Comparison of ENCODE assay signal across 1 cellular context in genomic region chr11:111335124-111335535, GRCh38.
TF ChIP-seq lines count a peak whose summit lies in the region.

No MANE protein-coding gene starts in this region.

TF ChIP-seq in HepG2, 621 proteins besides CTCF, POLR2A, EP300 and RAD21 (continued from another document):
- TF ChIP-seq, protein P1, sequence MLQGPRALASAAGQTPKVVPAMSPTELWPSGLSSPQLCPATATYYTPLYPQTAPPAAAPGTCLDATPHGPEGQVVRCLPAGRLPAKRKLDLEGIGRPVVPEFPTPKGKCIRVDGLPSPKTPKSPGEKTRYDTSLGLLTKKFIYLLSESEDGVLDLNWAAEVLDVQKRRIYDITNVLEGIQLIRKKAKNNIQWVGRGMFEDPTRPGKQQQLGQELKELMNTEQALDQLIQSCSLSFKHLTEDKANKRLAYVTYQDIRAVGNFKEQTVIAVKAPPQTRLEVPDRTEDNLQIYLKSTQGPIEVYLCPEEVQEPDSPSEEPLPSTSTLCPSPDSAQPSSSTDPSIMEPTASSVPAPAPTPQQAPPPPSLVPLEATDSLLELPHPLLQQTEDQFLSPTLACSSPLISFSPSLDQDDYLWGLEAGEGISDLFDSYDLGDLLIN (CRISPR knock-in tag; IDR thresholded peaks at IDR 0.05; ENCODE audit: borderline replicate concordance) = no peak
- TF ChIP-seq YY1 (IDR thresholded peaks at IDR 0.05; ENCODE audit: insufficient read depth, insufficient replicate concordance, low read depth, low read length) (no peak), ZNF512B (CRISPR knock-in tag; IDR thresholded peaks at IDR 0.05; ENCODE audit: borderline replicate concordance) (0 out of 2 replicates have a peak, but pooled peaks have one; percentile 83), SRSF1 (optimal IDR thresholded peaks at IDR 0.05; ENCODE audit: low read depth, low read length) (no peak), PITX1 (CRISPR knock-in tag; IDR thresholded peaks at IDR 0.05) (no peak), ZNF7 (CRISPR knock-in tag; IDR thresholded peaks at IDR 0.05) (no peak), ZNF781 (CRISPR knock-in tag; IDR thresholded peaks at IDR 0.05; ENCODE audit: borderline replicate concordance, not compliant biosample characterization) (peak; percentile 35), TEAD3 (CRISPR knock-in tag; optimal IDR thresholded peaks at IDR 0.05; ENCODE audit: borderline replicate concordance) (peak; percentile 53), HOXA7 (CRISPR knock-in tag; IDR thresholded peaks at IDR 0.05) (no peak), TSC22D2 (CRISPR knock-in tag; IDR thresholded peaks at IDR 0.05; ENCODE audit: borderline replicate concordance) (no peak), NFYC (CRISPR knock-in tag; IDR thresholded peaks at IDR 0.05) (no peak; the same call in 1 of the 2 replicates), PAXIP1 (CRISPR knock-in tag; conservative IDR thresholded peaks at IDR 0.05) (peak; percentile 77), PHF8 (CRISPR knock-in tag; IDR thresholded peaks at IDR 0.05) (peak; percentile 45; the same call in 1 of the 2 replicates), ZNF550 (CRISPR knock-in tag; IDR thresholded peaks at IDR 0.05; ENCODE audit: borderline replicate concordance) (no peak), CBX5 (CRISPR knock-in tag; IDR thresholded peaks at IDR 0.05; ENCODE audit: borderline replicate concordance) (no peak), SYNCRIP (IDR thresholded peaks at IDR 0.05; ENCODE audit: insufficient read depth, low read depth, low read length) (no peak), HDAC1 (CRISPR knock-in tag; IDR thresholded peaks at IDR 0.05) (peak; percentile 72; the same call in 1 of the 2 replicates), ZBTB49 (CRISPR knock-in tag; IDR thresholded peaks at IDR 0.05; ENCODE audit: borderline replicate concordance) (no peak), BHLHE40 (IDR thresholded peaks at IDR 0.05; ENCODE audit: low read length) (no peak), BORCS8-MEF2B (CRISPR knock-in tag; IDR thresholded peaks at IDR 0.05) (no peak), ZNF350 (CRISPR knock-in tag; IDR thresholded peaks at IDR 0.05; ENCODE audit: borderline replicate concordance, low read depth) (peak; percentile 44; the same call in 1 of the 2 replicates), YEATS2 (CRISPR knock-in tag; IDR thresholded peaks at IDR 0.05; ENCODE audit: borderline replicate concordance) (no peak), NFYB (CRISPR knock-in tag; IDR thresholded peaks at IDR 0.05) (no peak)
- TF ChIP-seq, protein P2, sequence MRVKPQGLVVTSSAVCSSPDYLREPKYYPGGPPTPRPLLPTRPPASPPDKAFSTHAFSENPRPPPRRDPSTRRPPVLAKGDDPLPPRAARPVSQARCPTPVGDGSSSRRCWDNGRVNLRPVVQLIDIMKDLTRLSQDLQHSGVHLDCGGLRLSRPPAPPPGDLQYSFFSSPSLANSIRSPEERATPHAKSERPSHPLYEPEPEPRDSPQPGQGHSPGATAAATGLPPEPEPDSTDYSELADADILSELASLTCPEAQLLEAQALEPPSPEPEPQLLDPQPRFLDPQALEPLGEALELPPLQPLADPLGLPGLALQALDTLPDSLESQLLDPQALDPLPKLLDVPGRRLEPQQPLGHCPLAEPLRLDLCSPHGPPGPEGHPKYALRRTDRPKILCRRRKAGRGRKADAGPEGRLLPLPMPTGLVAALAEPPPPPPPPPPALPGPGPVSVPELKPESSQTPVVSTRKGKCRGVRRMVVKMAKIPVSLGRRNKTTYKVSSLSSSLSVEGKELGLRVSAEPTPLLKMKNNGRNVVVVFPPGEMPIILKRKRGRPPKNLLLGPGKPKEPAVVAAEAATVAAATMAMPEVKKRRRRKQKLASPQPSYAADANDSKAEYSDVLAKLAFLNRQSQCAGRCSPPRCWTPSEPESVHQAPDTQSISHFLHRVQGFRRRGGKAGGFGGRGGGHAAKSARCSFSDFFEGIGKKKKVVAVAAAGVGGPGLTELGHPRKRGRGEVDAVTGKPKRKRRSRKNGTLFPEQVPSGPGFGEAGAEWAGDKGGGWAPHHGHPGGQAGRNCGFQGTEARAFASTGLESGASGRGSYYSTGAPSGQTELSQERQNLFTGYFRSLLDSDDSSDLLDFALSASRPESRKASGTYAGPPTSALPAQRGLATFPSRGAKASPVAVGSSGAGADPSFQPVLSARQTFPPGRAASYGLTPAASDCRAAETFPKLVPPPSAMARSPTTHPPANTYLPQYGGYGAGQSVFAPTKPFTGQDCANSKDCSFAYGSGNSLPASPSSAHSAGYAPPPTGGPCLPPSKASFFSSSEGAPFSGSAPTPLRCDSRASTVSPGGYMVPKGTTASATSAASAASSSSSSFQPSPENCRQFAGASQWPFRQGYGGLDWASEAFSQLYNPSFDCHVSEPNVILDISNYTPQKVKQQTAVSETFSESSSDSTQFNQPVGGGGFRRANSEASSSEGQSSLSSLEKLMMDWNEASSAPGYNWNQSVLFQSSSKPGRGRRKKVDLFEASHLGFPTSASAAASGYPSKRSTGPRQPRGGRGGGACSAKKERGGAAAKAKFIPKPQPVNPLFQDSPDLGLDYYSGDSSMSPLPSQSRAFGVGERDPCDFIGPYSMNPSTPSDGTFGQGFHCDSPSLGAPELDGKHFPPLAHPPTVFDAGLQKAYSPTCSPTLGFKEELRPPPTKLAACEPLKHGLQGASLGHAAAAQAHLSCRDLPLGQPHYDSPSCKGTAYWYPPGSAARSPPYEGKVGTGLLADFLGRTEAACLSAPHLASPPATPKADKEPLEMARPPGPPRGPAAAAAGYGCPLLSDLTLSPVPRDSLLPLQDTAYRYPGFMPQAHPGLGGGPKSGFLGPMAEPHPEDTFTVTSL (CRISPR knock-in tag; IDR thresholded peaks at IDR 0.05; ENCODE audit: borderline replicate concordance) = 0 out of 2 replicates have a peak, but pooled peaks have one; percentile 14
- TF ChIP-seq, protein P3, sequence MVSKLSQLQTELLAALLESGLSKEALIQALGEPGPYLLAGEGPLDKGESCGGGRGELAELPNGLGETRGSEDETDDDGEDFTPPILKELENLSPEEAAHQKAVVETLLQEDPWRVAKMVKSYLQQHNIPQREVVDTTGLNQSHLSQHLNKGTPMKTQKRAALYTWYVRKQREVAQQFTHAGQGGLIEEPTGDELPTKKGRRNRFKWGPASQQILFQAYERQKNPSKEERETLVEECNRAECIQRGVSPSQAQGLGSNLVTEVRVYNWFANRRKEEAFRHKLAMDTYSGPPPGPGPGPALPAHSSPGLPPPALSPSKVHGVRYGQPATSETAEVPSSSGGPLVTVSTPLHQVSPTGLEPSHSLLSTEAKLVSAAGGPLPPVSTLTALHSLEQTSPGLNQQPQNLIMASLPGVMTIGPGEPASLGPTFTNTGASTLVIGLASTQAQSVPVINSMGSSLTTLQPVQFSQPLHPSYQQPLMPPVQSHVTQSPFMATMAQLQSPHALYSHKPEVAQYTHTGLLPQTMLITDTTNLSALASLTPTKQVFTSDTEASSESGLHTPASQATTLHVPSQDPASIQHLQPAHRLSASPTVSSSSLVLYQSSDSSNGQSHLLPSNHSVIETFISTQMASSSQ (IDR thresholded peaks at IDR 0.05; ENCODE audit: low read depth) = peak; percentile 71; the same call in 1 of the 2 replicates
- TF ChIP-seq, protein P3 (CRISPR knock-in tag; IDR thresholded peaks at IDR 0.05; ENCODE audit: borderline replicate concordance) = no peak; the same call in 1 of the 2 replicates
- TF ChIP-seq, protein P4, sequence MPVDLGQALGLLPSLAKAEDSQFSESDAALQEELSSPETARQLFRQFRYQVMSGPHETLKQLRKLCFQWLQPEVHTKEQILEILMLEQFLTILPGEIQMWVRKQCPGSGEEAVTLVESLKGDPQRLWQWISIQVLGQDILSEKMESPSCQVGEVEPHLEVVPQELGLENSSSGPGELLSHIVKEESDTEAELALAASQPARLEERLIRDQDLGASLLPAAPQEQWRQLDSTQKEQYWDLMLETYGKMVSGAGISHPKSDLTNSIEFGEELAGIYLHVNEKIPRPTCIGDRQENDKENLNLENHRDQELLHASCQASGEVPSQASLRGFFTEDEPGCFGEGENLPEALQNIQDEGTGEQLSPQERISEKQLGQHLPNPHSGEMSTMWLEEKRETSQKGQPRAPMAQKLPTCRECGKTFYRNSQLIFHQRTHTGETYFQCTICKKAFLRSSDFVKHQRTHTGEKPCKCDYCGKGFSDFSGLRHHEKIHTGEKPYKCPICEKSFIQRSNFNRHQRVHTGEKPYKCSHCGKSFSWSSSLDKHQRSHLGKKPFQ (CRISPR knock-in tag; IDR thresholded peaks at IDR 0.05; ENCODE audit: insufficient replicate concordance) = peak; percentile 23
